Comparison of ENCODE assay signal across 23 cellular contexts in genomic region chr12:56134897-56135296, GRCh38. TPM values are rescaled to one million over a fixed set of nuclear protein-coding genes. Genes with fewer than 3 reads are reported as not detected.
DNase-seq lines count a peak whose midpoint lies in the region; ATAC-seq lines count a peak whose summit lies in the region.
"Had no signal": no experiment of that assay in that cellular context is flagged by ENCODE, and none has a peak within 500 bp of the region (broad histone marks: within the 10 kb centered on the region; RNA-seq: fewer than 3 reads in every experiment).

No MANE protein-coding gene starts in this region.

- POLR2A ChIA-PET in activated CD4-positive, alpha-beta T cell treated with anti-CD3 and anti-CD28 coated beads, Interleukin-2, amount 10 ng/mL, durations not matched to agents 7 days and 5 days (lab: Charles Lee) = no interaction called here

- peaks cover 75% of the 10 kb centered on the region for H3K4me1 Mint-ChIP-seq in activated CD4-positive, alpha-beta T cell treated with anti-CD3 and anti-CD28 coated beads, Interleukin-2, amount 10 ng/mL, durations not matched to agents 7 days and 5 days
- peaks cover 75% of the 10 kb centered on the region for H3K4me1 Mint-ChIP-seq in activated naive CD8-positive, alpha-beta T cell (ENCODE audit: low read depth)
- H3K4me1 Mint-ChIP-seq in activated naive CD8-positive, alpha-beta T cell treated with anti-CD3 and anti-CD28 coated beads for 36 hours = peaks cover 60% of the 10 kb centered on the region
- peaks cover 55% of the 10 kb centered on the region for H3K4me1 Mint-ChIP-seq in T-helper 17 cell
- H3K4me1 Mint-ChIP-seq in stimulated activated effector memory CD8-positive, alpha-beta T cell treated with anti-CD3 and anti-CD28 coated beads, Interleukin-12 subunit alpha, Interleukin-12 subunit beta, amount 100 ng/mL, for 72 hours = peaks cover 46% of the 10 kb centered on the region

- H3K36me3 Mint-ChIP-seq in activated CD4-positive, alpha-beta T cell treated with anti-CD3 and anti-CD28 coated beads, Interleukin-2, amount 10 ng/mL, durations not matched to agents 7 days and 5 days (ENCODE audit: low read depth) = peaks cover 90% of the 10 kb centered on the region
- peaks cover 39% of the 10 kb centered on the region for H3K36me3 Mint-ChIP-seq in activated naive CD8-positive, alpha-beta T cell
- H3K36me3 Mint-ChIP-seq in activated naive CD8-positive, alpha-beta T cell treated with anti-CD3 and anti-CD28 coated beads for 36 hours = peaks cover 92% of the 10 kb centered on the region
- H3K36me3 Mint-ChIP-seq in T-helper 17 cell (ENCODE audit: low read depth) = peaks cover 21% of the 10 kb centered on the region
- H3K36me3 Mint-ChIP-seq in stimulated activated effector memory CD8-positive, alpha-beta T cell treated with anti-CD3 and anti-CD28 coated beads, Interleukin-12 subunit alpha, Interleukin-12 subunit beta, amount 100 ng/mL, for 72 hours = peaks cover 100% of the 10 kb centered on the region

- H3K4me3 Mint-ChIP-seq in activated CD4-positive, alpha-beta T cell treated with anti-CD3 and anti-CD28 coated beads, Interleukin-2, amount 10 ng/mL, durations not matched to agents 7 days and 5 days = no peak overlapping the region
- H3K4me3 Mint-ChIP-seq in activated naive CD8-positive, alpha-beta T cell = no peak overlapping the region
- H3K4me3 Mint-ChIP-seq in activated naive CD8-positive, alpha-beta T cell treated with anti-CD3 and anti-CD28 coated beads for 36 hours = no peak overlapping the region
- no peak overlapping the region for H3K4me3 Mint-ChIP-seq in T-helper 17 cell
- H3K4me3 Mint-ChIP-seq in stimulated activated effector memory CD8-positive, alpha-beta T cell treated with anti-CD3 and anti-CD28 coated beads, Interleukin-12 subunit alpha, Interleukin-12 subunit beta, amount 100 ng/mL, for 72 hours = no peak overlapping the region
- H3K4me3 Mint-ChIP-seq: CD14-positive monocyte; CD4-positive, alpha-beta T cell; CD8-positive, alpha-beta memory T cell; HFFc6 had no signal

- CTCF ChIA-PET in activated CD4-positive, alpha-beta T cell treated with anti-CD3 and anti-CD28 coated beads, Interleukin-2, amount 10 ng/mL, durations not matched to agents 7 days and 5 days (lab: Charles Lee) = interaction anchor here (1.1 to 2.6 kb wide), 2 partner anchors 17 to 132 kb away, joined by 3 to 8 read pairs; partner anchors contain the start of genes COQ10A and MYL6B

- no peak for ATAC-seq in T-helper 17 cell
- no peak for ATAC-seq in stimulated activated effector memory CD8-positive, alpha-beta T cell treated with anti-CD3 and anti-CD28 coated beads, Interleukin-12 subunit alpha, Interleukin-12 subunit beta, amount 100 ng/mL, for 72 hours
- ATAC-seq: A549 had no signal

- H3K27me3 Mint-ChIP-seq in activated CD4-positive, alpha-beta T cell treated with anti-CD3 and anti-CD28 coated beads, Interleukin-2, amount 10 ng/mL, durations not matched to agents 7 days and 5 days = no peaks in the 10 kb centered on the region
- H3K27me3 Mint-ChIP-seq in activated naive CD8-positive, alpha-beta T cell = no peaks in the 10 kb centered on the region
- H3K27me3 Mint-ChIP-seq in activated naive CD8-positive, alpha-beta T cell treated with anti-CD3 and anti-CD28 coated beads for 36 hours = no peaks in the 10 kb centered on the region
- no peaks in the 10 kb centered on the region for H3K27me3 Mint-ChIP-seq in T-helper 17 cell
- H3K27me3 Mint-ChIP-seq: CD4-positive, alpha-beta T cell had no signal

- H3K9me3 ChIP-seq in T-helper 17 cell (ENCODE audit: control insufficient read depth, low read length, poor library complexity, severe bottlenecking) = no peaks in the 10 kb centered on the region
- H3K9me3 ChIP-seq: A549; BE2C; BLaER1 treated with 17β-estradiol and CSF1 and Interleukin-3, amounts not matched to agents 10 nM and 100 nM; HAP-1 had no signal

- DNase-seq in activated CD4-positive, alpha-beta T cell treated with anti-CD3 and anti-CD28 coated beads, Interleukin-2, amount 10 ng/mL, durations not matched to agents 7 days and 5 days = no peak
- DNase-seq in activated CD4-positive, alpha-beta T cell treated with anti-CD3 and anti-CD28 coated beads for 1 hour = no peak
- no peak for DNase-seq in activated naive CD8-positive, alpha-beta T cell treated with anti-CD3 and anti-CD28 coated beads for 36 hours
- DNase-seq in T-helper 17 cell (no peak), DMS 273 treated with DMSO at 0.1 percent for 48 hours (lab: John Stamatoyannopoulos, UW) (no peak), NCI-H345 (lab: John Stamatoyannopoulos, UW) (no peak)
- no peak for DNase-seq in stimulated activated effector memory CD8-positive, alpha-beta T cell treated with anti-CD3 and anti-CD28 coated beads, Interleukin-12 subunit alpha, Interleukin-12 subunit beta, amount 100 ng/mL, for 72 hours (ENCODE audit: low spot score in 2 of 2)
- DNase-seq: 8988T; ACHN; AML-193; BE2C; CD4-positive, alpha-beta T cell; CD8-positive, alpha-beta memory T cell; DMS53; DMS79 treated with DMSO at 0.1 percent for 48 hours; GF-D8; GOT3; HFFc6 had no signal

- peaks cover 8% of the 10 kb centered on the region for H3K9me3 Mint-ChIP-seq in activated CD4-positive, alpha-beta T cell treated with anti-CD3 and anti-CD28 coated beads, Interleukin-2, amount 10 ng/mL, durations not matched to agents 7 days and 5 days
- no peaks in the 10 kb centered on the region for H3K9me3 Mint-ChIP-seq in activated naive CD8-positive, alpha-beta T cell (ENCODE audit: low read depth)
- H3K9me3 Mint-ChIP-seq in activated naive CD8-positive, alpha-beta T cell treated with anti-CD3 and anti-CD28 coated beads for 36 hours = peaks cover 5% of the 10 kb centered on the region
- H3K9me3 Mint-ChIP-seq in stimulated activated effector memory CD8-positive, alpha-beta T cell treated with anti-CD3 and anti-CD28 coated beads, Interleukin-12 subunit alpha, Interleukin-12 subunit beta, amount 100 ng/mL, for 72 hours = no peaks in the 10 kb centered on the region
- H3K9me3 Mint-ChIP-seq: CD4-positive, alpha-beta T cell; CD8-positive, alpha-beta memory T cell; HFFc6 had no signal

- peak overlapping the region; percentile 13 for H3K27ac Mint-ChIP-seq in activated CD4-positive, alpha-beta T cell treated with anti-CD3 and anti-CD28 coated beads, Interleukin-2, amount 10 ng/mL, durations not matched to agents 7 days and 5 days
- peak overlapping the region; percentile 61 for H3K27ac Mint-ChIP-seq in activated naive CD8-positive, alpha-beta T cell
- H3K27ac Mint-ChIP-seq in activated naive CD8-positive, alpha-beta T cell treated with anti-CD3 and anti-CD28 coated beads for 36 hours = no peak overlapping the region
- H3K27ac Mint-ChIP-seq in T-helper 17 cell = peak overlapping the region; percentile 47
- H3K27ac Mint-ChIP-seq in stimulated activated effector memory CD8-positive, alpha-beta T cell treated with anti-CD3 and anti-CD28 coated beads, Interleukin-12 subunit alpha, Interleukin-12 subunit beta, amount 100 ng/mL, for 72 hours = peak overlapping the region; percentile 97
- H3K27ac Mint-ChIP-seq: HFFc6 had no signal

RNA-seq across cellular contexts. Expression of gene ESYT1, which starts 6.8 kb away (rescaled TPM):
- total RNA-seq in activated CD4-positive, alpha-beta T cell treated with anti-CD3 and anti-CD28 coated beads, Interleukin-2, amount 10 ng/mL, durations not matched to agents 7 days and 5 days = 100 to 1,000 TPM; 367 to 399 TPM
- 100 to 1,000 TPM; 153 to 155 TPM for total RNA-seq in activated naive CD8-positive, alpha-beta T cell treated with anti-CD3 and anti-CD28 coated beads for 36 hours
- 100 to 1,000 TPM; 178 to 211 TPM for total RNA-seq in T-helper 17 cell

RNA-seq across cellular contexts. Expression of gene ZC3H10, which starts 16.8 kb away (rescaled TPM):
- total RNA-seq in activated CD4-positive, alpha-beta T cell treated with anti-CD3 and anti-CD28 coated beads, Interleukin-2, amount 10 ng/mL, durations not matched to agents 7 days and 5 days = 1 to 10 TPM; 8.2 to 9.1 TPM
- total RNA-seq in activated naive CD8-positive, alpha-beta T cell treated with anti-CD3 and anti-CD28 coated beads for 36 hours = 1 to 10 TPM; 6.9 to 7.2 TPM
- total RNA-seq in T-helper 17 cell = 1 to 10 TPM; 6.8 to 8.7 TPM

RNA-seq across cellular contexts. Expression of gene MYL6B, which starts 17.5 kb away (rescaled TPM):
- 10 to 100 TPM; 56.6 to 63.4 TPM for total RNA-seq in activated CD4-positive, alpha-beta T cell treated with anti-CD3 and anti-CD28 coated beads, Interleukin-2, amount 10 ng/mL, durations not matched to agents 7 days and 5 days
- total RNA-seq in activated naive CD8-positive, alpha-beta T cell treated with anti-CD3 and anti-CD28 coated beads for 36 hours = 10 to 100 TPM; 67.9 to 76.2 TPM
- 1 to 10 TPM; 5.4 to 9.0 TPM for total RNA-seq in T-helper 17 cell

RNA-seq across cellular contexts. Expression of gene RPL41, which starts 18.5 kb away (rescaled TPM):
- total RNA-seq in activated CD4-positive, alpha-beta T cell treated with anti-CD3 and anti-CD28 coated beads, Interleukin-2, amount 10 ng/mL, durations not matched to agents 7 days and 5 days = 1,000 to 10,000 TPM; 3,940 to 4,815 TPM
- 1,000 to 10,000 TPM; 5,444 to 5,630 TPM for total RNA-seq in activated naive CD8-positive, alpha-beta T cell treated with anti-CD3 and anti-CD28 coated beads for 36 hours
- total RNA-seq in T-helper 17 cell = 1,000 to 10,000 TPM; 5,484 to 5,668 TPM

RNA-seq across cellular contexts. Expression of gene MYL6, which starts 23.3 kb away (rescaled TPM):
- 1,000 to 10,000 TPM; 1,336 to 1,525 TPM for total RNA-seq in activated CD4-positive, alpha-beta T cell treated with anti-CD3 and anti-CD28 coated beads, Interleukin-2, amount 10 ng/mL, durations not matched to agents 7 days and 5 days
- total RNA-seq in activated naive CD8-positive, alpha-beta T cell treated with anti-CD3 and anti-CD28 coated beads for 36 hours = 100 to 1,000 TPM; 751 to 777 TPM
- 100 to 1,000 TPM; 741 to 784 TPM for total RNA-seq in T-helper 17 cell

Comparison
In these comparisons a context has a peak if more than half of its experiments do, and no peak if none do; other contexts are left out.
1. RNA of gene MYL6B, which starts 17.5 kb away (total RNA-seq): 67.9 to 76.2 TPM in activated naive CD8-positive, alpha-beta T cell treated with anti-CD3 and anti-CD28 coated beads for 36 hours and 56.6 to 63.4 TPM in activated CD4-positive, alpha-beta T cell treated with anti-CD3 and anti-CD28 coated beads, Interleukin-2, amount 10 ng/mL, durations not matched to agents 7 days and 5 days; 5.4 to 9.0 TPM in T-helper 17 cell; every median in the first group is over 4 times any median in the second.